Comparison of ENCODE assay signal across 1 cellular context in genomic region chr20:53767206-53767924, GRCh38.
TF ChIP-seq lines count a peak whose summit lies in the region.

No MANE protein-coding gene starts in this region.

TF ChIP-seq in K562, 482 proteins besides CTCF, POLR2A, EP300 and RAD21 (continued from another document):
- TF ChIP-seq AFF4 (CRISPR knock-in tag; IDR thresholded peaks at IDR 0.05) = no peak
- TF ChIP-seq ZNF174 (CRISPR knock-in tag; IDR thresholded peaks at IDR 0.05) = no peak
- no peak for TF ChIP-seq CXXC5 (CRISPR knock-in tag; IDR thresholded peaks at IDR 0.05)
- TF ChIP-seq CEBPG (CRISPR knock-in tag; IDR thresholded peaks at IDR 0.05) = peak; percentile 44; the same call in 1 of the 2 replicates
- peak; percentile 77 to 78 for TF ChIP-seq CEBPG (tag; conservative IDR thresholded peaks at IDR 0.05 in 1 of 2, IDR thresholded peaks at IDR 0.05 in 1 of 2)
- TF ChIP-seq IRF1 (CRISPR knock-in tag; IDR thresholded peaks at IDR 0.05; ENCODE audit: borderline replicate concordance) = no peak
- TF ChIP-seq ZC3H4 (CRISPR knock-in tag; IDR thresholded peaks at IDR 0.05; ENCODE audit: borderline replicate concordance) = no peak
- TF ChIP-seq ZNF57 (CRISPR knock-in tag; IDR thresholded peaks at IDR 0.05) = no peak
- no peak for TF ChIP-seq KDM5B (IDR thresholded peaks at IDR 0.05; ENCODE audit: insufficient replicate concordance, low read depth, low read length)
- TF ChIP-seq DLX4 (CRISPR knock-in tag; IDR thresholded peaks at IDR 0.05) = no peak
- no peak for TF ChIP-seq ZFP1 (CRISPR knock-in tag; IDR thresholded peaks at IDR 0.05)
- TF ChIP-seq ZHX1 (conservative IDR thresholded peaks at IDR 0.05; ENCODE audit: low read length) = no peak
- TF ChIP-seq CAMTA2 (CRISPR knock-in tag; conservative IDR thresholded peaks at IDR 0.05) = no peak
- TF ChIP-seq ZBTB9 (CRISPR knock-in tag; IDR thresholded peaks at IDR 0.05) = no peak
- TF ChIP-seq ZFP30 (CRISPR knock-in tag; IDR thresholded peaks at IDR 0.05; ENCODE audit: borderline replicate concordance) = no peak
- no peak for TF ChIP-seq L3MBTL2 (IDR thresholded peaks at IDR 0.05)
- no peak for TF ChIP-seq ELF4 (CRISPR knock-in tag; IDR thresholded peaks at IDR 0.05)
- no peak for TF ChIP-seq AFF1 (IDR thresholded peaks at IDR 0.05; ENCODE audit: low read depth in 1 of 2, partially characterized antibody in 2 of 2)
- no peak for TF ChIP-seq C11orf30 (IDR thresholded peaks at IDR 0.05; ENCODE audit: low read depth)
- no peak for TF ChIP-seq CTBP1 (IDR thresholded peaks at IDR 0.05; ENCODE audit: borderline replicate concordance)
- TF ChIP-seq EP400 (IDR thresholded peaks at IDR 0.05) = 0 out of 2 replicates have a peak, but pooled peaks have one; percentile 15
- no peak for TF ChIP-seq DACH1 (IDR thresholded peaks at IDR 0.05; ENCODE audit: partially characterized antibody)
- no peak for TF ChIP-seq MLX (CRISPR knock-in tag; conservative IDR thresholded peaks at IDR 0.05)
- TF ChIP-seq ETV6 (IDR thresholded peaks at IDR 0.05; ENCODE audit: borderline replicate concordance in 1 of 2, low read depth in 2 of 2, low read length in 1 of 2) = no peak
- no peak for TF ChIP-seq ETV6 (CRISPR knock-in tag; IDR thresholded peaks at IDR 0.05; ENCODE audit: borderline replicate concordance)
- TF ChIP-seq CBX3 (IDR thresholded peaks at IDR 0.05; ENCODE audit: borderline replicate concordance in 1 of 2, low read length in 2 of 2) = no peak
- no peak for TF ChIP-seq HMGN3 (IDR thresholded peaks at IDR 0.05; ENCODE audit: borderline replicate concordance, extremely low read depth, insufficient read length, low read depth, low read length)
- no peak for TF ChIP-seq TEAD4 (IDR thresholded peaks at IDR 0.05; ENCODE audit: low read length)
- no peak for TF ChIP-seq TEAD4 (CRISPR knock-in tag; IDR thresholded peaks at IDR 0.05; ENCODE audit: borderline replicate concordance)
- no peak for TF ChIP-seq SOX6 (IDR thresholded peaks at IDR 0.05)
- no peak for TF ChIP-seq ZNF165 (CRISPR knock-in tag; IDR thresholded peaks at IDR 0.05; ENCODE audit: borderline replicate concordance)
- no peak for TF ChIP-seq U2AF1 (optimal IDR thresholded peaks at IDR 0.05; ENCODE audit: low read depth, low read length)
- no peak for TF ChIP-seq E2F3 (CRISPR knock-in tag; IDR thresholded peaks at IDR 0.05)
- TF ChIP-seq ZNF695 (CRISPR knock-in tag; IDR thresholded peaks at IDR 0.05) = no peak
